ENCODE assay signal across 16 cellular contexts in genomic region chr3:186929186-186929585, GRCh38. TPM values are rescaled to one million over a fixed set of nuclear protein-coding genes. Genes with fewer than 3 reads are reported as not detected.
A peak's percentile ranks its signal among the peaks of the same experiment; 100 is the strongest.
DNase-seq lines count a peak whose midpoint lies in the region; ATAC-seq and TF ChIP-seq lines count a peak whose summit lies in the region.
"Had no signal": no experiment of that assay in that cellular context is flagged by ENCODE, and none has a peak within 500 bp of the region (broad histone marks: within the 10 kb centered on the region; RNA-seq: fewer than 3 reads in every experiment).

No MANE protein-coding gene starts in this region.

- no peaks in the 10 kb centered on the region for H3K4me1 ChIP-seq in Caco-2
- peaks cover 18 to 46% (median 26%) of the 10 kb centered on the region in 4 donors for H3K4me1 ChIP-seq in upper lobe of left lung

- peak overlapping the region; percentile 69 for H3K4me3 Mint-ChIP-seq in CD4-positive, alpha-beta T cell
- H3K4me3 Mint-ChIP-seq in Caco-2 (ENCODE audit: unreplicated experiment) (peak overlapping the region; percentile 91), brain (peak overlapping the region; percentile 58 to 83 (median 68))
- H3K4me3 Mint-ChIP-seq in naive thymus-derived CD8-positive, alpha-beta T cell: peak overlapping the region; percentile 37 to 99 (median 56)

- H3K27ac Mint-ChIP-seq in CD4-positive, alpha-beta T cell: peak overlapping the region; percentile 94
- H3K27ac Mint-ChIP-seq in Caco-2 (ENCODE audit: unreplicated experiment): no peak overlapping the region
- H3K27ac Mint-ChIP-seq in brain: no peak overlapping the region
- peak overlapping the region in 6 of 10 donors; percentile 9 to 93 (median 56) for H3K27ac Mint-ChIP-seq in naive thymus-derived CD8-positive, alpha-beta T cell
- H3K27ac Mint-ChIP-seq: activated CD8-positive, alpha-beta T cell treated with anti-CD3 and anti-CD28 coated beads for 36 hours; endodermal cell; HFFc6 had no signal

- H3K27me3 ChIP-seq in CD4-positive, alpha-beta T cell (ENCODE audit: control insufficient read depth, insufficient read depth, low read length): no peaks in the 10 kb centered on the region
- H3K27me3 ChIP-seq in Caco-2 (replicated peaks; ENCODE audit: control insufficient read depth, insufficient read depth, low read length) (no peaks in the 10 kb centered on the region), upper lobe of left lung (no peaks in the 10 kb centered on the region)
- H3K27me3 ChIP-seq: brain microvascular endothelial cell had no signal

- WGBS in upper lobe of left lung, 2 donors: 85 to 92% methylated on average over 5 of the region's 5 CpGs

- TF ChIP-seq EP300 in upper lobe of left lung (IDR thresholded peaks at IDR 0.05): no peak

- no peak for DNase-seq in CD4-positive, alpha-beta T cell
- no peak for DNase-seq in Caco-2
- no peak for DNase-seq in naive thymus-derived CD8-positive, alpha-beta T cell
- DNase-seq in DMS53 (lab: John Stamatoyannopoulos, UW): no peak
- no peak for DNase-seq in upper lobe of left lung
- no peak for DNase-seq in NCI-H446 (lab: John Stamatoyannopoulos, UW)
- DNase-seq: activated CD8-positive, alpha-beta T cell treated with anti-CD3 and anti-CD28 coated beads for 36 hours; activated gamma-delta T cell treated with Interleukin-2 at 50 U/mL for 16 hours; brain microvascular endothelial cell; endodermal cell; HFFc6; mucosa of descending colon; SIG-M5; stimulated activated CD4-positive, alpha-beta T cell treated with anti-CD3 and anti-CD28 coated beads, Interleukin-15, amount 100 ng/mL, for 24 hours had no signal

- no peak for ATAC-seq in CD4-positive, alpha-beta T cell (ENCODE audit: poor library complexity)
- no peak for ATAC-seq in naive thymus-derived CD8-positive, alpha-beta T cell
- no peak for ATAC-seq in upper lobe of left lung (ENCODE audit: low FRiP score in 2 of 2)
- ATAC-seq in GM21360 (IDR thresholded peaks at IDR 0.05; ENCODE audit: unreplicated experiment): no peak
- ATAC-seq: activated CD8-positive, alpha-beta T cell treated with anti-CD3 and anti-CD28 coated beads for 36 hours; mucosa of descending colon had no signal

- intact Hi-C loops in CD4-positive, alpha-beta T cell (cut with DNase I, micrococcal nuclease): no loop called here
- intact Hi-C loops in Caco-2 (cut with micrococcal nuclease; ENCODE audit: unreplicated experiment): no loop called here

- H3K36me3 ChIP-seq in Caco-2 (ENCODE audit: control insufficient read depth, insufficient read depth, low read length) (no peaks in the 10 kb centered on the region; the same call in 1 of the 2 replicates), upper lobe of left lung (no peaks in the 10 kb centered on the region)
- H3K36me3 ChIP-seq: brain microvascular endothelial cell had no signal

- no peaks in the 10 kb centered on the region for H3K27me3 Mint-ChIP-seq in CD4-positive, alpha-beta T cell
- H3K27me3 Mint-ChIP-seq in Caco-2 (ENCODE audit: insufficient read depth, unreplicated experiment) (no peaks in the 10 kb centered on the region), brain (peaks cover 44% of the 10 kb centered on the region)
- H3K27me3 Mint-ChIP-seq in naive thymus-derived CD8-positive, alpha-beta T cell: no peaks in the 10 kb centered on the region
- H3K27me3 Mint-ChIP-seq: activated CD8-positive, alpha-beta T cell treated with anti-CD3 and anti-CD28 coated beads for 36 hours had no signal

- no peak overlapping the region for H3K27ac ChIP-seq in CD4-positive, alpha-beta T cell (ENCODE audit: low read depth, low read length)
- no peak overlapping the region for H3K27ac ChIP-seq in upper lobe of left lung
- H3K27ac ChIP-seq: brain microvascular endothelial cell had no signal

- peaks cover 33% of the 10 kb centered on the region for H3K4me1 Mint-ChIP-seq in CD4-positive, alpha-beta T cell (ENCODE audit: low read depth)
- H3K4me1 Mint-ChIP-seq in Caco-2 (ENCODE audit: low read depth, unreplicated experiment) (peaks cover 5% of the 10 kb centered on the region), brain (peaks cover 29% of the 10 kb centered on the region)
- peaks cover 24 to 41% (median 33%) of the 10 kb centered on the region in 4 donors for H3K4me1 Mint-ChIP-seq in naive thymus-derived CD8-positive, alpha-beta T cell

- peaks cover 45% of the 10 kb centered on the region for H3K36me3 Mint-ChIP-seq in CD4-positive, alpha-beta T cell (ENCODE audit: low read depth)
- H3K36me3 Mint-ChIP-seq in Caco-2 (ENCODE audit: insufficient read depth, unreplicated experiment): no peaks in the 10 kb centered on the region
- peaks cover 4% of the 10 kb centered on the region for H3K36me3 Mint-ChIP-seq in brain
- H3K36me3 Mint-ChIP-seq in naive thymus-derived CD8-positive, alpha-beta T cell: peaks cover 0 to 11% (median 0%) of the 10 kb centered on the region in 3 donors

- no peak for TF ChIP-seq CTCF in CD4-positive, alpha-beta T cell (IDR thresholded peaks at IDR 0.05)
- TF ChIP-seq CTCF in Caco-2 (IDR thresholded peaks at IDR 0.05; ENCODE audit: insufficient read depth in 1 of 2, low read depth in 1 of 2, low read length in 1 of 2, severe bottlenecking in 1 of 2, unreplicated experiment in 1 of 2) (no peak), brain (conservative IDR thresholded peaks at IDR 0.05) (no peak), upper lobe of left lung (IDR thresholded peaks at IDR 0.05) (no peak)

- POLR2A ChIA-PET in CD4-positive, alpha-beta T cell (lab: Charles Lee): interaction anchor here (1.0 to 4.1 kb wide), 3 partner anchors 20 to 79 kb away, joined by 5 to 80 read pairs (median 6); no protein-coding TSS in a partner anchor
- POLR2A ChIA-PET in Caco-2 (lab: Charles Lee): no interaction called here
- POLR2A ChIA-PET in naive thymus-derived CD8-positive, alpha-beta T cell (lab: Charles Lee): interaction anchor here (1.2 to 6.5 kb wide), 4 partner anchors 16 to 98 kb away, joined by 6 to 98 read pairs (median 34); no protein-coding TSS in a partner anchor

- H3K4me3 ChIP-seq in Caco-2 (ENCODE audit: low read depth, low read length) (no peak overlapping the region), upper lobe of left lung (no peak overlapping the region)
- H3K4me3 ChIP-seq: mucosa of descending colon had no signal

- CTCF ChIA-PET in CD4-positive, alpha-beta T cell (lab: Charles Lee): interaction anchor here (1.2 to 3.9 kb wide), 3 partner anchors 79 to 210 kb away, joined by 5 to 23 read pairs (median 5); partner anchors contain the start of gene RPL39L
- CTCF ChIA-PET in Caco-2 (lab: Charles Lee): interaction anchor here (0.7 to 1.1 kb wide), 2 partner anchors 80 to 751 kb away, joined by 3 read pairs; no protein-coding TSS in a partner anchor

- no TSS peak for BruUV-seq in Caco-2 (replicated peaks; lab: Mats Ljungman, UMichigan)

- H3K9me3 ChIP-seq in CD4-positive, alpha-beta T cell (ENCODE audit: control insufficient read depth, low read length): no peaks in the 10 kb centered on the region
- H3K9me3 ChIP-seq in Caco-2: no peaks in the 10 kb centered on the region
- no peaks in the 10 kb centered on the region for H3K9me3 ChIP-seq in upper lobe of left lung
- H3K9me3 ChIP-seq: mucosa of descending colon had no signal

- TF ChIP-seq POLR2A in upper lobe of left lung (IDR thresholded peaks at IDR 0.05): no peak

- H3K9me3 Mint-ChIP-seq in CD4-positive, alpha-beta T cell: no peaks in the 10 kb centered on the region
- H3K9me3 Mint-ChIP-seq in Caco-2 (ENCODE audit: unreplicated experiment) (no peaks in the 10 kb centered on the region), brain (peaks cover 0 to 4% (median 0%) of the 10 kb centered on the region in 5 experiments)
- H3K9me3 Mint-ChIP-seq in naive thymus-derived CD8-positive, alpha-beta T cell: no peaks in the 10 kb centered on the region
- H3K9me3 Mint-ChIP-seq: endodermal cell, HFFc6 had no signal

RNA-seq across cellular contexts. Expression of gene ST6GAL1, which starts 1.1 kb away (rescaled TPM):
- total RNA-seq in CD4-positive, alpha-beta T cell: 10 to 100 TPM; 27.6 to 29.1 TPM
- total RNA-seq in Caco-2 (2022) (34.6 and 40.3 TPM in 2 replicates), upper lobe of left lung (100 to 1,000 TPM in 2 of 6 donors, 10 to 100 TPM in 4; 72.6 to 141 (median 93.3) TPM)
- 40.4 TPM for polyA plus RNA-seq in brain (ENCODE audit: insufficient read depth, low read depth, low replicate concordance)
- total RNA-seq in naive thymus-derived CD8-positive, alpha-beta T cell: 100 to 1,000 TPM; 223 to 250 TPM
- polyA plus RNA-seq in naive thymus-derived CD8-positive, alpha-beta T cell: 100 to 1,000 TPM; 139 to 237 (median 167) TPM

Comparison
In these comparisons a context has a peak if more than half of its experiments do, and no peak if none do; other contexts are left out.
1. H3K27ac Mint-ChIP-seq: peak in CD4-positive, alpha-beta T cell (single experiment) and naive thymus-derived CD8-positive, alpha-beta T cell (6 of 10); none in Caco-2 (single experiment) and brain (0 of 5).
2. Peak in every context shown above with its lines, with median percentiles within 50 percentile points of each other: H3K4me3 Mint-ChIP-seq.